In genomic region chr20:47356220-47356525, GRCh38 we compare ENCODE assay signal across 8 cellular contexts. TPM values are rescaled to one million over a fixed set of nuclear protein-coding genes. Genes with fewer than 3 reads are reported as not detected.
DNase-seq lines count a peak whose midpoint lies in the region; ATAC-seq and TF ChIP-seq lines count a peak whose summit lies in the region.

No MANE protein-coding gene starts in this region.

- CTCF ChIA-PET in CD8-positive, alpha-beta T cell (lab: Charles Lee): interaction anchor here (0.8 to 7.7 kb wide), 4 partner anchors 9 to 83 kb away, joined by 3 to 87 read pairs (median 20); no protein-coding TSS in a partner anchor

- POLR2A ChIA-PET in CD8-positive, alpha-beta T cell (lab: Charles Lee): interaction anchor here (0.5 to 2.6 kb wide), 11 partner anchors 9 to 1436 kb away, joined by 3 to 9 read pairs (median 3); partner anchors contain the start of gene NCOA3

- H3K79me2 ChIP-seq in OCI-LY3 (ENCODE audit: low read length): peaks cover 49% of the 10 kb centered on the region
- H3K79me2 ChIP-seq in osteoblast (ENCODE audit: insufficient read depth, low read length): peaks cover 55% of the 10 kb centered on the region

- no peaks in the 10 kb centered on the region for H3K27me3 Mint-ChIP-seq in CD8-positive, alpha-beta T cell (ENCODE audit: low read depth)
- no peaks in the 10 kb centered on the region for H3K27me3 Mint-ChIP-seq in endodermal cell (ENCODE audit: insufficient read depth)

- H3K4me1 Mint-ChIP-seq in CD8-positive, alpha-beta T cell (ENCODE audit: low read depth): peaks cover 37% of the 10 kb centered on the region
- H3K4me1 Mint-ChIP-seq in endodermal cell: peaks cover 48% of the 10 kb centered on the region

- DNase-seq in CD8-positive, alpha-beta T cell: no peak
- DNase-seq in endodermal cell: no peak
- no peak for DNase-seq in osteoblast (ENCODE audit: insufficient read length, low spot score, missing footprints)
- no peak for DNase-seq in globus pallidus (ENCODE audit: low spot score)

- H3K27me3 ChIP-seq in CD8-positive, alpha-beta T cell (ENCODE audit: insufficient read depth, low read length): no peaks in the 10 kb centered on the region
- H3K27me3 ChIP-seq in OCI-LY3 (ENCODE audit: low read depth, low read length) (no peaks in the 10 kb centered on the region), endodermal cell (ENCODE audit: control insufficient read depth, insufficient read depth, low read length, poor library complexity, severe bottlenecking) (no peaks in the 10 kb centered on the region), osteoblast (ENCODE audit: insufficient read depth, low read length) (no peaks in the 10 kb centered on the region)

- H3K27ac ChIP-seq in CD8-positive, alpha-beta T cell (ENCODE audit: low read depth, low read length): peak overlapping the region; percentile 76
- H3K27ac ChIP-seq in OCI-LY3 (ENCODE audit: low read length) (peak overlapping the region; percentile 92), endodermal cell (ENCODE audit: low read depth, low read length) (peak overlapping the region; percentile 99), osteoblast (ENCODE audit: low read depth, low read length) (peak overlapping the region; percentile 97)

- intact Hi-C loops in CD8-positive, alpha-beta T cell (cut with DNase I, micrococcal nuclease): loop anchor here (2.0 to 10.0 kb wide), 9 partner anchors 145 to 1919 kb away; partner anchors contain the start of genes NCOA3 (in 2 of the 2), STAU1 (in 2 of the 2), ARFGEF2 (in 1 of the 2) and CSE1L (in 1 of the 2)

- H3K36me3 ChIP-seq in CD8-positive, alpha-beta T cell (ENCODE audit: insufficient read depth, low read length): no peaks in the 10 kb centered on the region
- H3K36me3 ChIP-seq in OCI-LY3 (replicated peaks; ENCODE audit: low read depth, low read length) (peaks cover 8% of the 10 kb centered on the region), endodermal cell (ENCODE audit: control insufficient read depth, insufficient read depth, low read length) (peaks cover 6% of the 10 kb centered on the region), osteoblast (ENCODE audit: insufficient read depth, low read length) (no peaks in the 10 kb centered on the region)

- peak overlapping the region; percentile 74 for H3K4me2 ChIP-seq in OCI-LY3 (ENCODE audit: low read length)
- H3K4me2 ChIP-seq in osteoblast (ENCODE audit: insufficient read depth, low read length): peak overlapping the region; percentile 86

- H2AFZ ChIP-seq in OCI-LY3 (ENCODE audit: low read depth, low read length): no peak overlapping the region
- peak overlapping the region; percentile 38 for H2AFZ ChIP-seq in osteoblast (ENCODE audit: low read length)

- H3K9me3 Mint-ChIP-seq in CD8-positive, alpha-beta T cell: no peaks in the 10 kb centered on the region
- no peaks in the 10 kb centered on the region for H3K9me3 Mint-ChIP-seq in endodermal cell

- peak overlapping the region; percentile 82 for H3K4me3 Mint-ChIP-seq in CD8-positive, alpha-beta T cell
- H3K4me3 Mint-ChIP-seq in endodermal cell: no peak overlapping the region

- no peak for TF ChIP-seq CTCF in CD8-positive, alpha-beta T cell (IDR thresholded peaks at IDR 0.05)
- TF ChIP-seq CTCF in OCI-LY3 (IDR thresholded peaks at IDR 0.05; ENCODE audit: low read depth, low read length) (no peak), endodermal cell (conservative IDR thresholded peaks at IDR 0.05) (no peak), osteoblast (IDR thresholded peaks at IDR 0.05; ENCODE audit: extremely low read depth, low read depth, low read length) (no peak)

- H3K36me3 Mint-ChIP-seq in CD8-positive, alpha-beta T cell: peaks cover 9% of the 10 kb centered on the region
- H3K36me3 Mint-ChIP-seq in endodermal cell (ENCODE audit: low read depth): no peaks in the 10 kb centered on the region

- peaks cover 75% of the 10 kb centered on the region for H3K4me1 ChIP-seq in CD8-positive, alpha-beta T cell (ENCODE audit: insufficient read depth, low read length)
- peaks cover 78% of the 10 kb centered on the region for H3K4me1 ChIP-seq in OCI-LY3 (ENCODE audit: low read length)
- peaks cover 57% of the 10 kb centered on the region for H3K4me1 ChIP-seq in endodermal cell (ENCODE audit: control insufficient read depth, insufficient read depth, low read length)
- H3K4me1 ChIP-seq in osteoblast (ENCODE audit: insufficient read depth, low read length): peaks cover 99% of the 10 kb centered on the region

- no peaks in the 10 kb centered on the region for H3K9me3 ChIP-seq in CD8-positive, alpha-beta T cell (ENCODE audit: low read length)
- H3K9me3 ChIP-seq in OCI-LY3 (ENCODE audit: insufficient read depth, low read length): no peaks in the 10 kb centered on the region
- H3K9me3 ChIP-seq in endodermal cell (ENCODE audit: control insufficient read depth, low read length): no peaks in the 10 kb centered on the region
- no peaks in the 10 kb centered on the region for H3K9me3 ChIP-seq in osteoblast (ENCODE audit: low read depth, low read length)

- no peak for ATAC-seq in CD8-positive, alpha-beta T cell
- ATAC-seq in GM18517 (IDR thresholded peaks at IDR 0.05; ENCODE audit: unreplicated experiment): no peak
- no peak for ATAC-seq in HG03175 (IDR thresholded peaks at IDR 0.05; ENCODE audit: unreplicated experiment)
- no peak for ATAC-seq in GM19324 (IDR thresholded peaks at IDR 0.05; ENCODE audit: low FRiP score, unreplicated experiment)

- peak overlapping the region; percentile 55 for H3K4me3 ChIP-seq in CD8-positive, alpha-beta T cell (ENCODE audit: low read depth, low read length)
- H3K4me3 ChIP-seq in OCI-LY3 (ENCODE audit: low read length) (peak overlapping the region; percentile 69), endodermal cell (ENCODE audit: low read length) (peak overlapping the region; percentile 92), osteoblast (ENCODE audit: insufficient read depth, low read length) (peak overlapping the region; percentile 24)

- H4K20me1 ChIP-seq in OCI-LY3 (ENCODE audit: insufficient read depth, low read length) (no peaks in the 10 kb centered on the region), osteoblast (ENCODE audit: insufficient read depth, low read length) (no peaks in the 10 kb centered on the region)

- peak overlapping the region; percentile 100 for H3K27ac Mint-ChIP-seq in CD8-positive, alpha-beta T cell
- H3K27ac Mint-ChIP-seq in endodermal cell: no peak overlapping the region

- H3K9ac ChIP-seq in OCI-LY3 (ENCODE audit: low read length) (peak overlapping the region; percentile 93), endodermal cell (ENCODE audit: extremely low read depth, low read length, poor library complexity, severe bottlenecking) (peak overlapping the region; percentile 84)

RNA-seq across cellular contexts. Expression of gene ZMYND8, which starts 0.3 kb away (rescaled TPM):
- 10 to 100 TPM; 23.2 to 27.0 TPM for total RNA-seq in CD8-positive, alpha-beta T cell
- 10 to 100 TPM; 85.0 to 99.9 TPM for total RNA-seq in endodermal cell
- 47.1 TPM for polyA plus RNA-seq in endodermal cell (2013, experiment 1 of 2)
- 46.3 TPM for polyA plus RNA-seq in endodermal cell (2013, experiment 2 of 2)
- total RNA-seq in osteoblast: 13.6 and 18.8 TPM in 2 replicates

Comparison
In these comparisons a context has a peak if more than half of its experiments do, and no peak if none do; other contexts are left out.
1. H3K4me3 ChIP-seq: peak in every context shown above with its lines; median percentile 92 in endodermal cell; 69 in OCI-LY3; 55 in CD8-positive, alpha-beta T cell; 24 in osteoblast.